Comparison of ENCODE assay signal across 1 cellular context in genomic region chr11:114280696-114281095, GRCh38.
A peak's percentile ranks its signal among the peaks of the same experiment; 100 is the strongest.
TF ChIP-seq lines count a peak whose summit lies in the region.

No MANE protein-coding gene starts in this region.

TF ChIP-seq in HepG2, 621 proteins besides CTCF, POLR2A, EP300 and RAD21 (continued from another document and continues in another):
- TF ChIP-seq AHDC1 (CRISPR knock-in tag; IDR thresholded peaks at IDR 0.05; ENCODE audit: borderline replicate concordance) (no peak), ZNF614 (CRISPR knock-in tag; IDR thresholded peaks at IDR 0.05; ENCODE audit: borderline replicate concordance) (no peak), KDM2A (CRISPR knock-in tag; IDR thresholded peaks at IDR 0.05; ENCODE audit: borderline replicate concordance, low read depth) (0 out of 2 replicates have a peak, but pooled peaks have one; percentile 28), HOXA7 (CRISPR knock-in tag; IDR thresholded peaks at IDR 0.05) (no peak), NFKBIZ (CRISPR knock-in tag; IDR thresholded peaks at IDR 0.05) (no peak), ZNF841 (CRISPR knock-in tag; IDR thresholded peaks at IDR 0.05; ENCODE audit: borderline replicate concordance) (no peak), HNF1B (CRISPR knock-in tag; IDR thresholded peaks at IDR 0.05) (peak; percentile 34; the same call in 1 of the 2 replicates), ZNF558 (CRISPR knock-in tag; IDR thresholded peaks at IDR 0.05; ENCODE audit: borderline replicate concordance) (no peak), HMGXB3 (CRISPR knock-in tag; IDR thresholded peaks at IDR 0.05; ENCODE audit: borderline replicate concordance) (no peak), KAT8 (CRISPR knock-in tag; IDR thresholded peaks at IDR 0.05) (no peak), HCFC1 (IDR thresholded peaks at IDR 0.05; ENCODE audit: low read depth, low read length) (no peak), NFE2L1 (CRISPR knock-in tag; IDR thresholded peaks at IDR 0.05; ENCODE audit: borderline replicate concordance) (no peak), ZNF607 (CRISPR knock-in tag; IDR thresholded peaks at IDR 0.05; ENCODE audit: borderline replicate concordance) (no peak), FOSL2 (CRISPR knock-in tag; IDR thresholded peaks at IDR 0.05) (0 out of 2 replicates have a peak, but pooled peaks have one; percentile 10), ZNF280B (CRISPR knock-in tag; IDR thresholded peaks at IDR 0.05; ENCODE audit: borderline replicate concordance) (0 out of 2 replicates have a peak, but pooled peaks have one; percentile 24), ZNF549 (CRISPR knock-in tag; IDR thresholded peaks at IDR 0.05) (no peak), ZNF75D (CRISPR knock-in tag; IDR thresholded peaks at IDR 0.05; ENCODE audit: borderline replicate concordance) (no peak), FOSL1 (CRISPR knock-in tag; IDR thresholded peaks at IDR 0.05; ENCODE audit: borderline replicate concordance) (no peak), DPF2 (CRISPR knock-in tag; IDR thresholded peaks at IDR 0.05; ENCODE audit: borderline replicate concordance, low read depth) (no peak), NFYC (CRISPR knock-in tag; IDR thresholded peaks at IDR 0.05) (no peak), TERF1 (CRISPR knock-in tag; IDR thresholded peaks at IDR 0.05) (no peak), ZNF777 (CRISPR knock-in tag; IDR thresholded peaks at IDR 0.05) (no peak), EHMT2 (IDR thresholded peaks at IDR 0.05; ENCODE audit: borderline replicate concordance, low read depth, low read length) (no peak), ZNF256 (CRISPR knock-in tag; conservative IDR thresholded peaks at IDR 0.05) (no peak), ELF3 (CRISPR knock-in tag; IDR thresholded peaks at IDR 0.05) (no peak), NONO (IDR thresholded peaks at IDR 0.05) (no peak), NONO (CRISPR knock-in tag; conservative IDR thresholded peaks at IDR 0.05) (no peak), ZBTB25 (CRISPR knock-in tag; IDR thresholded peaks at IDR 0.05) (no peak), GABPA (IDR thresholded peaks at IDR 0.05; ENCODE audit: low read depth, low read length) (no peak), GABPA (CRISPR knock-in tag; IDR thresholded peaks at IDR 0.05; ENCODE audit: low read depth) (no peak), ZNF18 (CRISPR knock-in tag; IDR thresholded peaks at IDR 0.05; ENCODE audit: insufficient replicate concordance) (no peak), ZNF747 (CRISPR knock-in tag; IDR thresholded peaks at IDR 0.05; ENCODE audit: borderline replicate concordance) (no peak), MTF1 (CRISPR knock-in tag; IDR thresholded peaks at IDR 0.05) (no peak), RBAK (CRISPR knock-in tag; IDR thresholded peaks at IDR 0.05) (no peak), ZNF30 (CRISPR knock-in tag; IDR thresholded peaks at IDR 0.05) (no peak), ZFX (CRISPR knock-in tag; IDR thresholded peaks at IDR 0.05; ENCODE audit: low read depth) (peak; percentile 40; the same call in 1 of the 2 replicates), MTA1 (CRISPR knock-in tag; IDR thresholded peaks at IDR 0.05; ENCODE audit: borderline replicate concordance) (no peak), DNMT1 (CRISPR knock-in tag; IDR thresholded peaks at IDR 0.05) (no peak), MAZ (IDR thresholded peaks at IDR 0.05; ENCODE audit: borderline replicate concordance, low read depth, low read length) (0 out of 2 replicates have a peak, but pooled peaks have one; percentile 31), MAZ (CRISPR knock-in tag; IDR thresholded peaks at IDR 0.05; ENCODE audit: low read depth) (peak; percentile 57), E2F2 (CRISPR knock-in tag; IDR thresholded peaks at IDR 0.05; ENCODE audit: borderline replicate concordance) (no peak), ZNF883 (CRISPR knock-in tag; IDR thresholded peaks at IDR 0.05; ENCODE audit: not compliant biosample characterization) (peak; percentile 18), MAFF (IDR thresholded peaks at IDR 0.05; ENCODE audit: low read depth, low read length) (no peak)
- TF ChIP-seq, protein P1, sequence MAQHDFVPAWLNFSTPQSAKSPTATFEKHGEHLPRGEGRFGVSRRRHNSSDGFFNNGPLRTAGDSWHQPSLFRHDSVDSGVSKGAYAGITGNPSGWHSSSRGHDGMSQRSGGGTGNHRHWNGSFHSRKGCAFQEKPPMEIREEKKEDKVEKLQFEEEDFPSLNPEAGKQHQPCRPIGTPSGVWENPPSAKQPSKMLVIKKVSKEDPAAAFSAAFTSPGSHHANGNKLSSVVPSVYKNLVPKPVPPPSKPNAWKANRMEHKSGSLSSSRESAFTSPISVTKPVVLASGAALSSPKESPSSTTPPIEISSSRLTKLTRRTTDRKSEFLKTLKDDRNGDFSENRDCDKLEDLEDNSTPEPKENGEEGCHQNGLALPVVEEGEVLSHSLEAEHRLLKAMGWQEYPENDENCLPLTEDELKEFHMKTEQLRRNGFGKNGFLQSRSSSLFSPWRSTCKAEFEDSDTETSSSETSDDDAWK (CRISPR knock-in tag; IDR thresholded peaks at IDR 0.05): no peak
